ENCODE assay signal across 18 cellular contexts in the genomic region with DNA sequence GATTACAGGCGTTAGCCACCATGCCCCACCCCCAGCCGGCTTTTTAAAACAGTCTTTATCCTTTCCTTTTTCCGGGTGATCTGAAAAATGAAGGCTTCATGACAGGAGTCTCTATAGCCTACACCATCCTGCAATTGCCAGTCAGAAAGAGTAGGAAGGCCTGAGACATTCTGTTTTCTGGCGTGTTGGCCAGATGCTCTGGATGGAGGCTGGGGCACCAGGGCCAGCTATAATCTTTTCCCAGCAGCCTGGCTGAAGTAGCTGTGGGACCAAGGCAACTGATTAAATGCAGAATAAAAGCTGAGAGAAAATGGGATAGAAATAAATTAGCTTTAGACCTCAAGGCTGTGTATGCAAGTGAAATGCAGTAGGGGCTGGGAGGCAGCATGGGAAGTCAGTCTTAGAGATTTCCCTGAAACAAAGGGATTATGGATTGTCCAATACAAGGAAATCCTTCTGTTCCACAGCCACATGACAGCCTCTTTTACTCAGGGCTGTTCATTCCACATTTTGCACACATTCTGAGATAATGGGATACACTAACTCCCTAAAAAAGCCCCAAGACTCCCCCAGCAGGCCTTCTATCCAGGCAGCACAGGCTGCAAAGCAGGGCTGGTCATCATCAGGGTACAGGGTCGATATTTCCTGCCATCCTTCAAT.
A peak's percentile ranks its signal among the peaks of the same experiment; 100 is the strongest.
DNase-seq lines count a peak whose midpoint lies in the region; ATAC-seq and TF ChIP-seq lines count a peak whose summit lies in the region.
"Had no signal": no experiment of that assay in that cellular context is flagged by ENCODE, and none has a peak within 500 bp of the region (broad histone marks: within the 10 kb centered on the region; RNA-seq: fewer than 3 reads in every experiment).

No MANE protein-coding gene starts in this region.

- in situ Hi-C loops in gastrocnemius medialis (cut with MboI; ENCODE audit: low sequenced_read_pairs in 4 of 4): no loop called here

- no peak overlapping the region for H3K4me3 ChIP-seq in gastrocnemius medialis
- H3K4me3 ChIP-seq: BLaER1, GM12878, GM23338, K562 had no signal

- CTCF ChIA-PET in activated CD4-positive, alpha-beta memory T cell treated with anti-CD3 and anti-CD28 coated beads, Interleukin-2, amount 10 ng/mL, durations not matched to agents 7 days and 5 days (lab: Charles Lee): no interaction called here

- peaks cover 3 to 9% (median 6%) of the 10 kb centered on the region in 5 experiments for H3K9me3 Mint-ChIP-seq in brain
- H3K9me3 Mint-ChIP-seq in activated CD4-positive, alpha-beta memory T cell treated with anti-CD3 and anti-CD28 coated beads, Interleukin-2, amount 10 ng/mL, durations not matched to agents 7 days and 5 days: peaks cover 1% of the 10 kb centered on the region

- intact Hi-C loops in gastrocnemius medialis (cut with DNase I; ENCODE audit: low total_unique reads): no loop called here

- TF ChIP-seq CTCF in brain (conservative IDR thresholded peaks at IDR 0.05) (no peak), gastrocnemius medialis (IDR thresholded peaks at IDR 0.05 in 4 of 5, conservative IDR thresholded peaks at IDR 0.05 in 1 of 5) (no peak)

- TF ChIP-seq POLR2A in gastrocnemius medialis (IDR thresholded peaks at IDR 0.05): no peak

- POLR2A ChIA-PET in activated CD4-positive, alpha-beta memory T cell treated with anti-CD3 and anti-CD28 coated beads, Interleukin-2, amount 10 ng/mL, durations not matched to agents 7 days and 5 days (lab: Charles Lee): no interaction called here

- H3K36me3 Mint-ChIP-seq in brain: peaks cover 15% of the 10 kb centered on the region
- H3K36me3 Mint-ChIP-seq in activated CD4-positive, alpha-beta memory T cell treated with anti-CD3 and anti-CD28 coated beads, Interleukin-2, amount 10 ng/mL, durations not matched to agents 7 days and 5 days (ENCODE audit: low read depth): no peaks in the 10 kb centered on the region

- peaks cover 31% of the 10 kb centered on the region for H3K4me1 Mint-ChIP-seq in brain
- no peaks in the 10 kb centered on the region for H3K4me1 Mint-ChIP-seq in activated CD4-positive, alpha-beta memory T cell treated with anti-CD3 and anti-CD28 coated beads, Interleukin-2, amount 10 ng/mL, durations not matched to agents 7 days and 5 days
- H3K4me1 Mint-ChIP-seq: GM23338 had no signal

- H3K9me3 ChIP-seq in gastrocnemius medialis: no peaks in the 10 kb centered on the region

- peak overlapping the region in 4 of 5 experiments; percentile 47 to 94 (median 70) for H3K27ac Mint-ChIP-seq in brain
- H3K27ac Mint-ChIP-seq in activated CD4-positive, alpha-beta memory T cell treated with anti-CD3 and anti-CD28 coated beads, Interleukin-2, amount 10 ng/mL, durations not matched to agents 7 days and 5 days: no peak overlapping the region
- H3K27ac Mint-ChIP-seq: CD8-positive, alpha-beta T cell; GM23338 had no signal

- no peaks in the 10 kb centered on the region for H3K4me1 ChIP-seq in gastrocnemius medialis
- H3K4me1 ChIP-seq: BLaER1 had no signal

- no peak overlapping the region for H3K27ac ChIP-seq in gastrocnemius medialis
- H3K27ac ChIP-seq: BLaER1 had no signal

- H3K27me3 Mint-ChIP-seq in brain: no peaks in the 10 kb centered on the region
- no peaks in the 10 kb centered on the region for H3K27me3 Mint-ChIP-seq in activated CD4-positive, alpha-beta memory T cell treated with anti-CD3 and anti-CD28 coated beads, Interleukin-2, amount 10 ng/mL, durations not matched to agents 7 days and 5 days

- DNase-seq in Ammon's horn (ENCODE audit: low spot score) (peak; percentile 27), foreskin melanocyte (peak; percentile 70), pons (ENCODE audit: low spot score) (peak; percentile 70), gastrocnemius medialis (no peak), HuH-7.5 (ENCODE audit: low spot score) (no peak)
- no peak for DNase-seq in activated CD4-positive, alpha-beta memory T cell treated with anti-CD3 and anti-CD28 coated beads, Interleukin-2, amount 10 ng/mL, durations not matched to agents 7 days and 5 days
- DNase-seq: DMS79 treated with DMSO at 0.1 percent for 48 hours, NCI-H2029, NCI-H2171, NCI-H446 treated with DMSO at 0.1 percent for 48 hours had no signal

- H3K4me3 Mint-ChIP-seq in brain: no peak overlapping the region
- H3K4me3 Mint-ChIP-seq in activated CD4-positive, alpha-beta memory T cell treated with anti-CD3 and anti-CD28 coated beads, Interleukin-2, amount 10 ng/mL, durations not matched to agents 7 days and 5 days: no peak overlapping the region
- H3K4me3 Mint-ChIP-seq: CD8-positive, alpha-beta T cell; GM23338 had no signal

- H3K27me3 ChIP-seq in gastrocnemius medialis: no peaks in the 10 kb centered on the region
- H3K27me3 ChIP-seq: BLaER1 had no signal

- ATAC-seq in GM19328 (IDR thresholded peaks at IDR 0.05; ENCODE audit: unreplicated experiment) (no peak), gastrocnemius medialis (no peak)
- ATAC-seq: CD8-positive, alpha-beta T cell; GM12878; GM23338; HCT116; K562 had no signal

- H3K36me3 ChIP-seq in gastrocnemius medialis: no peaks in the 10 kb centered on the region
- H3K36me3 ChIP-seq: BLaER1 had no signal

Comparison
In these comparisons a context has a peak if more than half of its experiments do, and no peak if none do; other contexts are left out.
1. DNase-seq: peak in Ammon's horn (single experiment), foreskin melanocyte (single experiment) and pons (single experiment); none in gastrocnemius medialis (0 of 2), activated CD4-positive, alpha-beta memory T cell treated with anti-CD3 and anti-CD28 coated beads, Interleukin-2, amount 10 ng/mL, durations not matched to agents 7 days and 5 days (single experiment) and HuH-7.5 (single experiment).